9 cellular contexts compared by ENCODE assay signal in genomic region chr9:91905958-91906585, GRCh38. TPM values are rescaled to one million over a fixed set of nuclear protein-coding genes. Genes with fewer than 3 reads are reported as not detected.
DNase-seq lines count a peak whose midpoint lies in the region; ATAC-seq, FAIRE-seq and TF ChIP-seq lines count a peak whose summit lies in the region.
"Had no signal": no experiment of that assay in that cellular context is flagged by ENCODE, and none has a peak within 500 bp of the region (broad histone marks: within the 10 kb centered on the region; RNA-seq: fewer than 3 reads in every experiment).

No MANE protein-coding gene starts in this region.

- POLR2A ChIA-PET in activated CD8-positive, alpha-beta T cell treated with anti-CD3 and anti-CD28 coated beads for 36 hours (lab: Charles Lee): no interaction called here

- DNase-seq in ACHN (peak; percentile 6), glutamatergic neuron (no peak), HTR-8/SVneo (ENCODE audit: insufficient read length, low spot score) (no peak), NCI-H82 treated with DMSO at 0.1 percent for 48 hours (lab: John Stamatoyannopoulos, UW; ENCODE audit: unreplicated experiment) (no peak)
- DNase-seq in activated CD8-positive, alpha-beta T cell treated with anti-CD3 and anti-CD28 coated beads for 36 hours: peak; percentile 71
- peak; percentile 13 to 20 for DNase-seq in stimulated activated CD4-positive, alpha-beta T cell treated with anti-CD3 and anti-CD28 coated beads, Interleukin-15, amount 100 ng/mL, for 48 hours (ENCODE audit: low read depth in 2 of 2)

- no peak for FAIRE-seq in HTR-8/SVneo (lab: Jason Lieb, UNC)
- FAIRE-seq: G401.6 had no signal

- in situ Hi-C loops in ACHN (cut with HindIII; ENCODE audit: low pct_ligation_motif_present, low pct_unique_long_range_greater_than_20kb, low sequenced_read_pairs): no loop called here

- intact Hi-C loops in activated CD8-positive, alpha-beta T cell treated with anti-CD3 and anti-CD28 coated beads for 36 hours (cut with micrococcal nuclease): no loop called here

- peaks cover 10% of the 10 kb centered on the region for H3K4me1 Mint-ChIP-seq in activated CD8-positive, alpha-beta T cell treated with anti-CD3 and anti-CD28 coated beads for 36 hours (ENCODE audit: low read depth)
- H3K4me1 Mint-ChIP-seq in glutamatergic neuron (ENCODE audit: low read depth, unreplicated experiment): peaks cover 44% of the 10 kb centered on the region

- H3K4me3 Mint-ChIP-seq in activated CD8-positive, alpha-beta T cell treated with anti-CD3 and anti-CD28 coated beads for 36 hours: no peak overlapping the region
- H3K4me3 Mint-ChIP-seq in glutamatergic neuron (ENCODE audit: unreplicated experiment): no peak overlapping the region

- H3K27me3 Mint-ChIP-seq in activated CD8-positive, alpha-beta T cell treated with anti-CD3 and anti-CD28 coated beads for 36 hours: no peaks in the 10 kb centered on the region
- H3K27me3 Mint-ChIP-seq in glutamatergic neuron (ENCODE audit: unreplicated experiment): peaks cover 2% of the 10 kb centered on the region

- peak; percentile 59 for ATAC-seq in HG02981 (IDR thresholded peaks at IDR 0.05; ENCODE audit: unreplicated experiment)
- peak; percentile 90 for ATAC-seq in activated CD8-positive, alpha-beta T cell treated with anti-CD3 and anti-CD28 coated beads for 36 hours
- ATAC-seq in GM21825 (IDR thresholded peaks at IDR 0.05; ENCODE audit: unreplicated experiment): no peak

- H3K36me3 Mint-ChIP-seq in activated CD8-positive, alpha-beta T cell treated with anti-CD3 and anti-CD28 coated beads for 36 hours (ENCODE audit: low read depth): no peaks in the 10 kb centered on the region
- no peaks in the 10 kb centered on the region for H3K36me3 Mint-ChIP-seq in glutamatergic neuron (ENCODE audit: unreplicated experiment)

- H3K9me3 Mint-ChIP-seq in activated CD8-positive, alpha-beta T cell treated with anti-CD3 and anti-CD28 coated beads for 36 hours: no peaks in the 10 kb centered on the region
- H3K9me3 Mint-ChIP-seq in glutamatergic neuron (ENCODE audit: unreplicated experiment): no peaks in the 10 kb centered on the region

- no peak for TF ChIP-seq CTCF in activated CD8-positive, alpha-beta T cell treated with anti-CD3 and anti-CD28 coated beads for 36 hours (IDR thresholded peaks at IDR 0.05)
- TF ChIP-seq CTCF in glutamatergic neuron (IDR thresholded peaks at IDR 0.05; ENCODE audit: partially characterized antibody, unreplicated experiment): no peak

- H3K27ac Mint-ChIP-seq in activated CD8-positive, alpha-beta T cell treated with anti-CD3 and anti-CD28 coated beads for 36 hours: no peak overlapping the region
- peak overlapping the region; percentile 56 for H3K27ac Mint-ChIP-seq in glutamatergic neuron (ENCODE audit: unreplicated experiment)

- CTCF ChIA-PET in activated CD8-positive, alpha-beta T cell treated with anti-CD3 and anti-CD28 coated beads for 36 hours (lab: Charles Lee): interaction anchor here (1.9 to 2.3 kb wide), 2 partner anchors 44 to 148 kb away, joined by 5 to 8 read pairs; partner anchors contain the start of gene ROR2

RNA-seq across cellular contexts. Expression of gene ROR2, which starts 44.0 kb away (rescaled TPM):
- not detected for total RNA-seq in activated CD8-positive, alpha-beta T cell treated with anti-CD3 and anti-CD28 coated beads for 36 hours
- total RNA-seq in glutamatergic neuron (ENCODE audit: unreplicated experiment): 51.1 TPM

Comparison
In these comparisons a context has a peak if more than half of its experiments do, and no peak if none do; other contexts are left out.
1. DNase-seq: peak in ACHN (single experiment), activated CD8-positive, alpha-beta T cell treated with anti-CD3 and anti-CD28 coated beads for 36 hours (single experiment) and stimulated activated CD4-positive, alpha-beta T cell treated with anti-CD3 and anti-CD28 coated beads, Interleukin-15, amount 100 ng/mL, for 48 hours (2 of 2); none in glutamatergic neuron (single experiment), HTR-8/SVneo (single experiment) and NCI-H82 treated with DMSO at 0.1 percent for 48 hours (single experiment).
2. RNA of gene ROR2, which starts 44.0 kb away (total RNA-seq): 51.1 TPM in glutamatergic neuron (single experiment); not detected in activated CD8-positive, alpha-beta T cell treated with anti-CD3 and anti-CD28 coated beads for 36 hours; every median in the first group is over 10 times any median in the second.